Comparison of ENCODE assay signal across 2 cellular contexts in the genomic region with DNA sequence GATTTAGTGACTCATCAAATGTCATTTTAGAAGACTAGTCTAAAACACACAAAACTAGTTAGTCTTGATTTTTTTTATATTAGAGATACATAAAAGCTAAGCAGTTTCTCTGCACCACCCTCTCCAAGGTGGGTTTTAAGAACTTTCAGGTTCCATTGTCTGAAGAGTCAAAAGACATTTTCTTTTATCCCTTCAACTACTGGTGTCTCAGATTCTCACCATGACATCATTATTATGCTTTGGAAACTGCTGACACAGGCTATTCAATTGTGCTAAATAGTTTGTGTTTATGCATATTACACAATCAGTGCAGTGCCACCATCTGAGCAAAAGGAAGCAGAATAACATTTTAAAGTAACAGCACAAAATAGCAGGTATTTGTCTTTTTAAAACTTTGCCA.
TF ChIP-seq lines count a peak whose summit lies in the region.

No MANE protein-coding gene starts in this region.

TF ChIP-seq in GM23338, 12 proteins besides CTCF, POLR2A, EP300 and RAD21:
- TF ChIP-seq CREB1 (CRISPR knock-in tag; IDR thresholded peaks at IDR 0.05; ENCODE audit: low read depth) (peak; percentile 37; the same call in 1 of the 2 replicates), ZNF331 (CRISPR knock-in tag; IDR thresholded peaks at IDR 0.05; ENCODE audit: low read depth) (peak; percentile 17; the same call in 1 of the 2 replicates), ZNF114 (CRISPR knock-in tag; IDR thresholded peaks at IDR 0.05) (no peak), NANOG (IDR thresholded peaks at IDR 0.05; ENCODE audit: borderline replicate concordance) (no peak)
- TF ChIP-seq, protein P1, sequence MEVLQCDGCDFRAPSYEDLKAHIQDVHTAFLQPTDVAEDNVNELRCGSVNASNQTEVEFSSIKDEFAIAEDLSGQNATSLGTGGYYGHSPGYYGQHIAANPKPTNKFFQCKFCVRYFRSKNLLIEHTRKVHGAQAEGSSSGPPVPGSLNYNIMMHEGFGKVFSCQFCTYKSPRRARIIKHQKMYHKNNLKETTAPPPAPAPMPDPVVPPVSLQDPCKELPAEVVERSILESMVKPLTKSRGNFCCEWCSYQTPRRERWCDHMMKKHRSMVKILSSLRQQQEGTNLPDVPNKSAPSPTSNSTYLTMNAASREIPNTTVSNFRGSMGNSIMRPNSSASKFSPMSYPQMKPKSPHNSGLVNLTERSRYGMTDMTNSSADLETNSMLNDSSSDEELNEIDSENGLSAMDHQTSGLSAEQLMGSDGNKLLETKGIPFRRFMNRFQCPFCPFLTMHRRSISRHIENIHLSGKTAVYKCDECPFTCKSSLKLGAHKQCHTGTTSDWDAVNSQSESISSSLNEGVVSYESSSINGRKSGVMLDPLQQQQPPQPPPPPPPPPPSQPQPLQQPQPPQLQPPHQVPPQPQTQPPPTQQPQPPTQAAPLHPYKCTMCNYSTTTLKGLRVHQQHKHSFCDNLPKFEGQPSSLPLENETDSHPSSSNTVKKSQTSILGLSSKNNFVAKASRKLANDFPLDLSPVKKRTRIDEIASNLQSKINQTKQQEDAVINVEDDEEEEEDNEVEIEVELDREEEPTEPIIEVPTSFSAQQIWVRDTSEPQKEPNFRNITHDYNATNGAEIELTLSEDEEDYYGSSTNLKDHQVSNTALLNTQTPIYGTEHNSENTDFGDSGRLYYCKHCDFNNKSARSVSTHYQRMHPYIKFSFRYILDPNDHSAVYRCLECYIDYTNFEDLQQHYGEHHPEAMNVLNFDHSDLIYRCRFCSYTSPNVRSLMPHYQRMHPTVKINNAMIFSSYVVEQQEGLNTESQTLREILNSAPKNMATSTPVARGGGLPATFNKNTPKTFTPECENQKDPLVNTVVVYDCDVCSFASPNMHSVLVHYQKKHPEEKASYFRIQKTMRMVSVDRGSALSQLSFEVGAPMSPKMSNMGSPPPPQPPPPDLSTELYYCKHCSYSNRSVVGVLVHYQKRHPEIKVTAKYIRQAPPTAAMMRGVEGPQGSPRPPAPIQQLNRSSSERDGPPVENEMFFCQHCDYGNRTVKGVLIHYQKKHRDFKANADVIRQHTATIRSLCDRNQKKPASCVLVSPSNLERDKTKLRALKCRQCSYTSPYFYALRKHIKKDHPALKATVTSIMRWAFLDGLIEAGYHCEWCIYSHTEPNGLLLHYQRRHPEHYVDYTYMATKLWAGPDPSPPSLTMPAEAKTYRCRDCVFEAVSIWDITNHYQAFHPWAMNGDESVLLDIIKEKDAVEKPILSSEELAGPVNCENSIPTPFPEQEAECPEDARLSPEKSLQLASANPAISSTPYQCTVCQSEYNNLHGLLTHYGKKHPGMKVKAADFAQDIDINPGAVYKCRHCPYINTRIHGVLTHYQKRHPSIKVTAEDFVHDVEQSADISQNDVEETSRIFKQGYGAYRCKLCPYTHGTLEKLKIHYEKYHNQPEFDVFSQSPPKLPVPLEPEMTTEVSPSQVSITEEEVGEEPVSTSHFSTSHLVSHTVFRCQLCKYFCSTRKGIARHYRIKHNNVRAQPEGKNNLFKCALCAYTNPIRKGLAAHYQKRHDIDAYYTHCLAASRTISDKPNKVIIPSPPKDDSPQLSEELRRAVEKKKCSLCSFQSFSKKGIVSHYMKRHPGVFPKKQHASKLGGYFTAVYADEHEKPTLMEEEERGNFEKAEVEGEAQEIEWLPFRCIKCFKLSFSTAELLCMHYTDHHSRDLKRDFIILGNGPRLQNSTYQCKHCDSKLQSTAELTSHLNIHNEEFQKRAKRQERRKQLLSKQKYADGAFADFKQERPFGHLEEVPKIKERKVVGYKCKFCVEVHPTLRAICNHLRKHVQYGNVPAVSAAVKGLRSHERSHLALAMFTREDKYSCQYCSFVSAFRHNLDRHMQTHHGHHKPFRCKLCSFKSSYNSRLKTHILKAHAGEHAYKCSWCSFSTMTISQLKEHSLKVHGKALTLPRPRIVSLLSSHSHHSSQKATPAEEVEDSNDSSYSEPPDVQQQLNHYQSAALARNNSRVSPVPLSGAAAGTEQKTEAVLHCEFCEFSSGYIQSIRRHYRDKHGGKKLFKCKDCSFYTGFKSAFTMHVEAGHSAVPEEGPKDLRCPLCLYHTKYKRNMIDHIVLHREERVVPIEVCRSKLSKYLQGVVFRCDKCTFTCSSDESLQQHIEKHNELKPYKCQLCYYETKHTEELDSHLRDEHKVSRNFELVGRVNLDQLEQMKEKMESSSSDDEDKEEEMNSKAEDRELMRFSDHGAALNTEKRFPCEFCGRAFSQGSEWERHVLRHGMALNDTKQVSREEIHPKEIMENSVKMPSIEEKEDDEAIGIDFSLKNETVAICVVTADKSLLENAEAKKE (CRISPR knock-in tag; IDR thresholded peaks at IDR 0.05), result no peak
- TF ChIP-seq, protein P2, sequence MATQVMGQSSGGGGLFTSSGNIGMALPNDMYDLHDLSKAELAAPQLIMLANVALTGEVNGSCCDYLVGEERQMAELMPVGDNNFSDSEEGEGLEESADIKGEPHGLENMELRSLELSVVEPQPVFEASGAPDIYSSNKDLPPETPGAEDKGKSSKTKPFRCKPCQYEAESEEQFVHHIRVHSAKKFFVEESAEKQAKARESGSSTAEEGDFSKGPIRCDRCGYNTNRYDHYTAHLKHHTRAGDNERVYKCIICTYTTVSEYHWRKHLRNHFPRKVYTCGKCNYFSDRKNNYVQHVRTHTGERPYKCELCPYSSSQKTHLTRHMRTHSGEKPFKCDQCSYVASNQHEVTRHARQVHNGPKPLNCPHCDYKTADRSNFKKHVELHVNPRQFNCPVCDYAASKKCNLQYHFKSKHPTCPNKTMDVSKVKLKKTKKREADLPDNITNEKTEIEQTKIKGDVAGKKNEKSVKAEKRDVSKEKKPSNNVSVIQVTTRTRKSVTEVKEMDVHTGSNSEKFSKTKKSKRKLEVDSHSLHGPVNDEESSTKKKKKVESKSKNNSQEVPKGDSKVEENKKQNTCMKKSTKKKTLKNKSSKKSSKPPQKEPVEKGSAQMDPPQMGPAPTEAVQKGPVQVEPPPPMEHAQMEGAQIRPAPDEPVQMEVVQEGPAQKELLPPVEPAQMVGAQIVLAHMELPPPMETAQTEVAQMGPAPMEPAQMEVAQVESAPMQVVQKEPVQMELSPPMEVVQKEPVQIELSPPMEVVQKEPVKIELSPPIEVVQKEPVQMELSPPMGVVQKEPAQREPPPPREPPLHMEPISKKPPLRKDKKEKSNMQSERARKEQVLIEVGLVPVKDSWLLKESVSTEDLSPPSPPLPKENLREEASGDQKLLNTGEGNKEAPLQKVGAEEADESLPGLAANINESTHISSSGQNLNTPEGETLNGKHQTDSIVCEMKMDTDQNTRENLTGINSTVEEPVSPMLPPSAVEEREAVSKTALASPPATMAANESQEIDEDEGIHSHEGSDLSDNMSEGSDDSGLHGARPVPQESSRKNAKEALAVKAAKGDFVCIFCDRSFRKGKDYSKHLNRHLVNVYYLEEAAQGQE (IDR thresholded peaks at IDR 0.05; ENCODE audit: unreplicated experiment), result no peak

TF ChIP-seq in H1, 55 proteins besides CTCF, POLR2A, EP300 and RAD21:
- TF ChIP-seq POLR2AphosphoS5 (IDR thresholded peaks at IDR 0.05; ENCODE audit: low read depth, low read length), result no peak
- no peak for TF ChIP-seq CREB1 (IDR thresholded peaks at IDR 0.05)
- TF ChIP-seq, protein P3, sequence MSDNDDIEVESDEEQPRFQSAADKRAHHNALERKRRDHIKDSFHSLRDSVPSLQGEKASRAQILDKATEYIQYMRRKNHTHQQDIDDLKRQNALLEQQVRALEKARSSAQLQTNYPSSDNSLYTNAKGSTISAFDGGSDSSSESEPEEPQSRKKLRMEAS (IDR thresholded peaks at IDR 0.05), result no peak
- TF ChIP-seq RNF2 (IDR thresholded peaks at IDR 0.05; ENCODE audit: borderline replicate concordance, low read depth, low read length, missing control alignments, poor library complexity, severe bottlenecking), result no peak
- no peak for TF ChIP-seq JUN (IDR thresholded peaks at IDR 0.05; ENCODE audit: low read depth, low read length)
- no peak for TF ChIP-seq BRCA1 (IDR thresholded peaks at IDR 0.05; ENCODE audit: low read depth, low read length)
- no peak for TF ChIP-seq SIRT6 (IDR thresholded peaks at IDR 0.05; ENCODE audit: low read length)
- peak; percentile 59 for TF ChIP-seq CEBPB (IDR thresholded peaks at IDR 0.05; ENCODE audit: low read depth, low read length)
- TF ChIP-seq MAFK (IDR thresholded peaks at IDR 0.05; ENCODE audit: low read depth, low read length), result peak; percentile 58; the same call in 1 of the 2 replicates
- TF ChIP-seq RBBP5 (IDR thresholded peaks at IDR 0.05; ENCODE audit: borderline replicate concordance, low read depth, low read length), result no peak
- TF ChIP-seq TAF1 (IDR thresholded peaks at IDR 0.05; ENCODE audit: low read depth, low read length), result no peak
- no peak for TF ChIP-seq GABPA (IDR thresholded peaks at IDR 0.05; ENCODE audit: borderline replicate concordance, insufficient read depth, low read length)
- TF ChIP-seq BACH1 (IDR thresholded peaks at IDR 0.05; ENCODE audit: low read length), result 0 out of 2 replicates have a peak, but pooled peaks have one; percentile 1
- no peak for TF ChIP-seq HDAC2 (IDR thresholded peaks at IDR 0.05; ENCODE audit: borderline replicate concordance in 1 of 2, low read depth in 2 of 2, low read length in 2 of 2)
